ENCODE assay signal across 25 cellular contexts in genomic region chr3:105780114-105780513, GRCh38.
DNase-seq lines count a peak whose midpoint lies in the region; ATAC-seq and TF ChIP-seq lines count a peak whose summit lies in the region.
"Had no signal": no experiment of that assay in that cellular context is flagged by ENCODE, and none has a peak within 500 bp of the region (broad histone marks: within the 10 kb centered on the region; RNA-seq: fewer than 3 reads in every experiment).

No MANE protein-coding gene starts in this region.

- H3K27ac ChIP-seq in IMR-90 (ENCODE audit: insufficient read depth, low read length), result no peak overlapping the region
- H3K27ac ChIP-seq: esophagus muscularis mucosa, RWPE1, SK-N-MC had no signal

- no peak for TF ChIP-seq RAD21 in IMR-90 (IDR thresholded peaks at IDR 0.05; ENCODE audit: low read length)

- no peaks in the 10 kb centered on the region for H4K20me1 ChIP-seq in IMR-90 (ENCODE audit: insufficient read depth, low read length)

- no peak overlapping the region for H4K5ac ChIP-seq in IMR-90 (ENCODE audit: low read depth, low read length)

- TF ChIP-seq POLR2A in IMR-90 (IDR thresholded peaks at IDR 0.05; ENCODE audit: low read depth, low read length), result no peak

- CTCF ChIA-PET in activated naive CD4-positive, alpha-beta T cell treated with anti-CD3 and anti-CD28 coated beads for 36 hours (lab: Charles Lee), result no interaction called here
- CTCF ChIA-PET in IMR-90 (lab: Yijun Ruan, JAX), result no interaction called here

- no peak overlapping the region for H2AFZ ChIP-seq in IMR-90 (replicated peaks; ENCODE audit: low read length, poor library complexity)

- H3K36me3 ChIP-seq in IMR-90 (ENCODE audit: control insufficient read depth, insufficient read depth, low read length), result no peaks in the 10 kb centered on the region; the same call in 1 of the 2 replicates
- H3K36me3 ChIP-seq: BE2C, esophagus muscularis mucosa had no signal

- no peak overlapping the region for H2BK15ac ChIP-seq in IMR-90 (ENCODE audit: low read depth, low read length)

- H3K4me2 ChIP-seq in IMR-90 (ENCODE audit: low read depth, low read length), result no peak overlapping the region

- H2BK120ac ChIP-seq in IMR-90 (ENCODE audit: low read depth, low read length), result no peak overlapping the region

- no peak for ATAC-seq in IMR-90 (ENCODE audit: low read depth)
- ATAC-seq in sciatic nerve, result peak; percentile 61
- ATAC-seq in HG03439 (IDR thresholded peaks at IDR 0.05; ENCODE audit: unreplicated experiment), result no peak
- ATAC-seq: GM12878; naive thymus-derived CD8-positive, alpha-beta T cell had no signal

- peaks cover 76% of the 10 kb centered on the region for H3K4me1 Mint-ChIP-seq in activated naive CD4-positive, alpha-beta T cell treated with anti-CD3 and anti-CD28 coated beads, Interleukin-2, amount 50 U/mL, for 24 hours
- peaks cover 61% of the 10 kb centered on the region for H3K4me1 Mint-ChIP-seq in activated naive CD4-positive, alpha-beta T cell treated with anti-CD3 and anti-CD28 coated beads for 36 hours (ENCODE audit: low read depth)

- POLR2A ChIA-PET in IMR-90 (lab: Charles Lee; ENCODE audit: unreplicated experiment), result no interaction called here

- no peak overlapping the region for H4K91ac ChIP-seq in IMR-90 (ENCODE audit: insufficient read depth, low read depth, low read length)

- no peak overlapping the region for H2AK9ac ChIP-seq in IMR-90 (replicated peaks; ENCODE audit: low read depth, low read length, poor library complexity)

- H3K9ac ChIP-seq in IMR-90 (ENCODE audit: low read depth, low read length), result no peak overlapping the region

- H3K4me3 ChIP-seq in IMR-90 (ENCODE audit: insufficient read depth, low read depth, low read length), result no peak overlapping the region
- H3K4me3 ChIP-seq: esophagus muscularis mucosa, GM12878, SK-N-MC had no signal

- peaks cover 2% of the 10 kb centered on the region; the same call in 1 of the 2 replicates for H3K4me1 ChIP-seq in IMR-90 (ENCODE audit: control insufficient read depth, insufficient read depth, low read length)

- H3K27me3 ChIP-seq in IMR-90 (ENCODE audit: control insufficient read depth, insufficient read depth, low read length), result no peaks in the 10 kb centered on the region
- H3K27me3 ChIP-seq: BE2C, esophagus muscularis mucosa had no signal

- H2AK5ac ChIP-seq in IMR-90 (ENCODE audit: low read depth, low read length), result no peak overlapping the region

- no peak overlapping the region for H2BK20ac ChIP-seq in IMR-90 (ENCODE audit: low read depth, low read length)

- H3K79me1 ChIP-seq in IMR-90 (ENCODE audit: low read depth in 1 of 2, low read length in 2 of 2), result peaks cover 3% of the 10 kb centered on the region in 2 experiments; a peak in 3 of 4 replicates

- H3K27me3 Mint-ChIP-seq in activated naive CD4-positive, alpha-beta T cell treated with anti-CD3 and anti-CD28 coated beads, Interleukin-2, amount 50 U/mL, for 24 hours, result no peaks in the 10 kb centered on the region
- H3K27me3 Mint-ChIP-seq in activated naive CD4-positive, alpha-beta T cell treated with anti-CD3 and anti-CD28 coated beads for 36 hours (ENCODE audit: low read depth), result no peaks in the 10 kb centered on the region
- H3K27me3 Mint-ChIP-seq: naive thymus-derived CD8-positive, alpha-beta T cell had no signal

- intact Hi-C loops in activated naive CD4-positive, alpha-beta T cell treated with anti-CD3 and anti-CD28 coated beads for 36 hours (cut with micrococcal nuclease), result no loop called here
- intact Hi-C loops in IMR-90 (cut with micrococcal nuclease) (no loop called here), sciatic nerve (cut with DNase I) (no loop called here)

- no peak overlapping the region for H3K14ac ChIP-seq in IMR-90 (replicated peaks; ENCODE audit: low read depth, low read length)

- dilution Hi-C loops in IMR-90 (cut with HindIII; ENCODE audit: low sequenced_read_pairs, unreplicated experiment), result no loop called here

- no peak overlapping the region for H3K4me3 Mint-ChIP-seq in activated naive CD4-positive, alpha-beta T cell treated with anti-CD3 and anti-CD28 coated beads, Interleukin-2, amount 50 U/mL, for 24 hours
- H3K4me3 Mint-ChIP-seq in activated naive CD4-positive, alpha-beta T cell treated with anti-CD3 and anti-CD28 coated beads for 36 hours, result no peak overlapping the region
- H3K4me3 Mint-ChIP-seq: naive thymus-derived CD8-positive, alpha-beta T cell; T-helper 1 cell treated with Interleukin-12 subunit alpha and Interleukin-12 subunit beta and Interleukin-4 antibody, amounts not matched to agents 30 μg/mL and 1 μg/mL, for 36 hours had no signal

- TF ChIP-seq CTCF in IMR-90 (conservative IDR thresholded peaks at IDR 0.05; ENCODE audit: low read depth, low read length), result no peak

- no peaks in the 10 kb centered on the region for H3K9me1 ChIP-seq in IMR-90 (ENCODE audit: insufficient read depth, low read length)

- no peak for DNase-seq in activated naive CD4-positive, alpha-beta T cell treated with anti-CD3 and anti-CD28 coated beads for 36 hours
- peak; percentile 58 for DNase-seq in IMR-90
- DNase-seq in fibroblast of gingiva (ENCODE audit: low read depth), result peak; percentile 51
- DNase-seq in sciatic nerve (ENCODE audit: low spot score), result no peak
- DNase-seq in G401 (ENCODE audit: low spot score), result no peak
- DNase-seq in cerebellar cortex (ENCODE audit: low spot score), result no peak
- DNase-seq: activated gamma-delta T cell; amygdala; BE2C; COR-L47; DMS79; GOT3; Kasumi-1; naive thymus-derived CD8-positive, alpha-beta T cell; NCI-H146; occipital lobe; small intestine; stimulated activated CD8-positive, alpha-beta memory T cell treated with anti-CD3 and anti-CD28 coated beads, Interleukin-4, amount 100 ng/mL, for 48 hours had no signal

- H4K8ac ChIP-seq in IMR-90 (ENCODE audit: low read depth in 2 of 2, low read length in 2 of 2), result no peak overlapping the region

- in situ Hi-C loops in IMR-90 (cut with MboI; ENCODE audit: low sequenced_read_pairs), result no loop called here
- in situ Hi-C loops in G401 (cut with HindIII; ENCODE audit: low sequenced_read_pairs), result no loop called here

- no CpG with 5 or more reads among the region's 2 CpGs for WGBS in IMR-90 (ENCODE audit: extremely low coverage in 2 of 2, insufficient read length in 1 of 2), 2 experiments

- peaks cover 22% of the 10 kb centered on the region for H3K36me3 Mint-ChIP-seq in activated naive CD4-positive, alpha-beta T cell treated with anti-CD3 and anti-CD28 coated beads, Interleukin-2, amount 50 U/mL, for 24 hours
- peaks cover 31% of the 10 kb centered on the region for H3K36me3 Mint-ChIP-seq in activated naive CD4-positive, alpha-beta T cell treated with anti-CD3 and anti-CD28 coated beads for 36 hours (ENCODE audit: low read depth)

- H3K9me3 ChIP-seq in IMR-90 (ENCODE audit: control insufficient read depth, insufficient read depth, low read length), result no peaks in the 10 kb centered on the region
- H3K9me3 ChIP-seq: BE2C, esophagus muscularis mucosa had no signal

- H3K56ac ChIP-seq in IMR-90 (ENCODE audit: extremely low read depth, insufficient read depth, low read length), result no peak overlapping the region

- no peaks in the 10 kb centered on the region for H3K9me3 Mint-ChIP-seq in activated naive CD4-positive, alpha-beta T cell treated with anti-CD3 and anti-CD28 coated beads, Interleukin-2, amount 50 U/mL, for 24 hours
- H3K9me3 Mint-ChIP-seq in activated naive CD4-positive, alpha-beta T cell treated with anti-CD3 and anti-CD28 coated beads for 36 hours, result peaks cover 1% of the 10 kb centered on the region
- H3K9me3 Mint-ChIP-seq: T-helper 1 cell treated with Interleukin-12 subunit alpha and Interleukin-12 subunit beta and Interleukin-4 antibody, amounts not matched to agents 30 μg/mL and 1 μg/mL, for 36 hours had no signal

- no peak overlapping the region for H3K4ac ChIP-seq in IMR-90 (ENCODE audit: low read depth, low read length)

- peak overlapping the region; percentile 66 for H3K27ac Mint-ChIP-seq in activated naive CD4-positive, alpha-beta T cell treated with anti-CD3 and anti-CD28 coated beads, Interleukin-2, amount 50 U/mL, for 24 hours
- H3K27ac Mint-ChIP-seq in activated naive CD4-positive, alpha-beta T cell treated with anti-CD3 and anti-CD28 coated beads for 36 hours, result no peak overlapping the region
- H3K27ac Mint-ChIP-seq: T-helper 1 cell treated with Interleukin-12 subunit alpha and Interleukin-12 subunit beta and Interleukin-4 antibody, amounts not matched to agents 30 μg/mL and 1 μg/mL, for 36 hours had no signal

- BruUV-seq in IMR-90 (replicated peaks; lab: Mats Ljungman, UMichigan), result no TSS peak

- no peak overlapping the region for H3K18ac ChIP-seq in IMR-90 (ENCODE audit: low read depth, low read length)

- no peak overlapping the region for H2BK5ac ChIP-seq in IMR-90 (ENCODE audit: low read depth, low read length, poor library complexity, severe bottlenecking)

- no peak overlapping the region for H3K23ac ChIP-seq in IMR-90 (ENCODE audit: low read depth, low read length)

TF ChIP-seq in IMR-90, 13 proteins besides CTCF, POLR2A, EP300 and RAD21:
- TF ChIP-seq MXI1 (IDR thresholded peaks at IDR 0.05; ENCODE audit: borderline replicate concordance, low read depth, low read length) (no peak), CEBPB (IDR thresholded peaks at IDR 0.05; ENCODE audit: low read depth, low read length) (peak; percentile 76)

Comparison
In these comparisons a context has a peak if more than half of its experiments do, and no peak if none do; other contexts are left out.
1. DNase-seq: peak in IMR-90 (single experiment) and fibroblast of gingiva (single experiment); none in activated naive CD4-positive, alpha-beta T cell treated with anti-CD3 and anti-CD28 coated beads for 36 hours (single experiment), sciatic nerve (single experiment), G401 (single experiment) and cerebellar cortex (single experiment).